In genomic region chr12:32257695-32258496, GRCh38 we compare ENCODE assay signal across 22 cellular contexts.
DNase-seq lines count a peak whose midpoint lies in the region; ATAC-seq lines count a peak whose summit lies in the region.
"Had no signal": no experiment of that assay in that cellular context is flagged by ENCODE, and none has a peak within 500 bp of the region (broad histone marks: within the 10 kb centered on the region; RNA-seq: fewer than 3 reads in every experiment).

No MANE protein-coding gene starts in this region.

- no peaks in the 10 kb centered on the region for H3K27me3 Mint-ChIP-seq in activated T-cell treated with anti-CD3 and anti-CD28 coated beads, Interleukin-2, amount 50 U/mL, for 24 hours
- H3K27me3 Mint-ChIP-seq in activated naive CD8-positive, alpha-beta T cell treated with anti-CD3 and anti-CD28 coated beads for 36 hours = no peaks in the 10 kb centered on the region
- H3K27me3 Mint-ChIP-seq: B cell, IgD-negative memory B cell had no signal

- peaks cover 6% of the 10 kb centered on the region for H3K9me3 Mint-ChIP-seq in activated T-cell treated with anti-CD3 and anti-CD28 coated beads, Interleukin-2, amount 50 U/mL, for 24 hours
- peaks cover 6% of the 10 kb centered on the region for H3K9me3 Mint-ChIP-seq in activated naive CD8-positive, alpha-beta T cell treated with anti-CD3 and anti-CD28 coated beads for 36 hours
- peaks cover 4% of the 10 kb centered on the region for H3K9me3 Mint-ChIP-seq in stimulated activated effector memory CD8-positive, alpha-beta T cell treated with anti-CD3 and anti-CD28 coated beads, Interleukin-12 subunit alpha, Interleukin-12 subunit beta, amount 100 ng/mL, for 72 hours

- peak overlapping the region; percentile 84 for H3K27ac Mint-ChIP-seq in activated T-cell treated with anti-CD3 and anti-CD28 coated beads, Interleukin-2, amount 50 U/mL, for 24 hours
- H3K27ac Mint-ChIP-seq in activated naive CD8-positive, alpha-beta T cell treated with anti-CD3 and anti-CD28 coated beads for 36 hours = peak overlapping the region; percentile 60
- no peak overlapping the region for H3K27ac Mint-ChIP-seq in stimulated activated effector memory CD8-positive, alpha-beta T cell treated with anti-CD3 and anti-CD28 coated beads, Interleukin-12 subunit alpha, Interleukin-12 subunit beta, amount 100 ng/mL, for 72 hours
- H3K27ac Mint-ChIP-seq: B cell, CD14-positive monocyte had no signal

- no peak for DNase-seq in activated T-cell treated with anti-CD3 and anti-CD28 coated beads, Interleukin-2, amount 50 U/mL, for 24 hours
- DNase-seq in activated T-cell treated with anti-CD3 and anti-CD28 coated beads, Interleukin-2, amount 50 U/mL, for 1 hour = no peak
- DNase-seq in MV-4-11 (lab: John Stamatoyannopoulos, UW) (peak; percentile 0), NCI-H2081 (lab: John Stamatoyannopoulos, UW) (no peak), NK-92 (lab: John Stamatoyannopoulos, UW; ENCODE audit: unreplicated experiment) (no peak)
- DNase-seq in activated naive CD8-positive, alpha-beta T cell treated with anti-CD3 and anti-CD28 coated beads for 36 hours = no peak
- DNase-seq in stimulated activated effector memory CD8-positive, alpha-beta T cell treated with anti-CD3 and anti-CD28 coated beads, Interleukin-12 subunit alpha, Interleukin-12 subunit beta, amount 100 ng/mL, for 72 hours (ENCODE audit: low spot score in 2 of 2) = no peak
- DNase-seq: GOT3, HCEC 1CT, Karpas-422, NCI-H1694, NCI-H2081 treated with DMSO at 0.1 percent for 48 hours, NCI-H446, NCI-H526, PC-9, RPMI8226, SHP77 had no signal

- H3K36me3 Mint-ChIP-seq in activated T-cell treated with anti-CD3 and anti-CD28 coated beads, Interleukin-2, amount 50 U/mL, for 24 hours (ENCODE audit: low read depth) = peaks cover 14% of the 10 kb centered on the region
- H3K36me3 Mint-ChIP-seq in activated naive CD8-positive, alpha-beta T cell treated with anti-CD3 and anti-CD28 coated beads for 36 hours = peaks cover 14% of the 10 kb centered on the region
- no peaks in the 10 kb centered on the region for H3K36me3 Mint-ChIP-seq in stimulated activated effector memory CD8-positive, alpha-beta T cell treated with anti-CD3 and anti-CD28 coated beads, Interleukin-12 subunit alpha, Interleukin-12 subunit beta, amount 100 ng/mL, for 72 hours
- H3K36me3 Mint-ChIP-seq: CD14-positive monocyte had no signal

- ATAC-seq in stimulated activated effector memory CD8-positive, alpha-beta T cell treated with anti-CD3 and anti-CD28 coated beads, Interleukin-12 subunit alpha, Interleukin-12 subunit beta, amount 100 ng/mL, for 72 hours = peak; percentile 77
- ATAC-seq in HG02588 (IDR thresholded peaks at IDR 0.05; ENCODE audit: unreplicated experiment) = no peak
- ATAC-seq: A549 had no signal

- H3K4me3 Mint-ChIP-seq in activated T-cell treated with anti-CD3 and anti-CD28 coated beads, Interleukin-2, amount 50 U/mL, for 24 hours = no peak overlapping the region
- H3K4me3 Mint-ChIP-seq in activated naive CD8-positive, alpha-beta T cell treated with anti-CD3 and anti-CD28 coated beads for 36 hours = no peak overlapping the region
- H3K4me3 Mint-ChIP-seq in stimulated activated effector memory CD8-positive, alpha-beta T cell treated with anti-CD3 and anti-CD28 coated beads, Interleukin-12 subunit alpha, Interleukin-12 subunit beta, amount 100 ng/mL, for 72 hours = no peak overlapping the region
- H3K4me3 Mint-ChIP-seq: B cell, CD14-positive monocyte had no signal

- peaks cover 16% of the 10 kb centered on the region for H3K4me1 Mint-ChIP-seq in activated T-cell treated with anti-CD3 and anti-CD28 coated beads, Interleukin-2, amount 50 U/mL, for 24 hours (ENCODE audit: low read depth)
- H3K4me1 Mint-ChIP-seq in activated naive CD8-positive, alpha-beta T cell treated with anti-CD3 and anti-CD28 coated beads for 36 hours = peaks cover 17% of the 10 kb centered on the region
- peaks cover 16% of the 10 kb centered on the region for H3K4me1 Mint-ChIP-seq in stimulated activated effector memory CD8-positive, alpha-beta T cell treated with anti-CD3 and anti-CD28 coated beads, Interleukin-12 subunit alpha, Interleukin-12 subunit beta, amount 100 ng/mL, for 72 hours
